21 cellular contexts compared by ENCODE assay signal in the genomic region with DNA sequence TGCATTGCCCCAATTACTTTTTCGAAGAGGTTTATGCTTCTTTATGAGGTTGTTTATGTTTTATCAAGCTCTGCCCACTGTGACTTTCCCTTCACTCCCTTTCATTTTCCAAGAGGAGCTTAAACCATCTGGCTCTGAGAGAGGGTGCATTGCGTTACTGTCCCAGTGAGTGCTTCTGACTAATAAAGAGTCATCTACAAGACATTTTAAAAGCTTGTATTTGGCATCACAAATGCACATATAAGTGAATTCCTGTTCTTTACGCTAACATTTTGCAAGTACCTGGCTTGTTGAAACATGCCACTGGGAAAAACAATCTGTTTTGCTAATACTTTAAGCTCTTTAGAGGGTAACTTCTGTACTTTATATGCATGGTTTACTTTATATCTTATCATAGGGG.
DNase-seq lines count a peak whose midpoint lies in the region; ATAC-seq and TF ChIP-seq lines count a peak whose summit lies in the region.
"Had no signal": no experiment of that assay in that cellular context is flagged by ENCODE, and none has a peak within 500 bp of the region (broad histone marks: within the 10 kb centered on the region; RNA-seq: fewer than 3 reads in every experiment).

No MANE protein-coding gene starts in this region.

- H3K27ac ChIP-seq in GM23338 (ENCODE audit: low read depth) (no peak overlapping the region), OCI-LY7 (ENCODE audit: low read depth, low read length, poor library complexity, severe bottlenecking) (no peak overlapping the region), epithelial cell of prostate (peak overlapping the region; percentile 48), right cardiac atrium (ENCODE audit: low read length) (no peak overlapping the region)

- H3K4me1 ChIP-seq in GM23338 (ENCODE audit: insufficient read depth) (peaks cover 6% of the 10 kb centered on the region; the same call in 1 of the 2 replicates), OCI-LY7 (ENCODE audit: insufficient read depth, low read length, poor library complexity, severe bottlenecking) (no peaks in the 10 kb centered on the region), right cardiac atrium (ENCODE audit: control insufficient read depth, insufficient read depth, low read length) (no peaks in the 10 kb centered on the region)

- POLR2A ChIA-PET in OCI-LY7 (lab: Charles Lee), result no interaction called here

- H3F3A ChIP-seq in GM23338 (replicated peaks; ENCODE audit: low read depth), result no peaks in the 10 kb centered on the region

- no peaks in the 10 kb centered on the region for H3K36me3 Mint-ChIP-seq in GM23338 (ENCODE audit: low read depth)
- H3K36me3 Mint-ChIP-seq: activated naive CD8-positive, alpha-beta T cell; CD8-positive, alpha-beta T cell; type B pancreatic cell had no signal

- TF ChIP-seq CTCF in GM23338 (conservative IDR thresholded peaks at IDR 0.05; ENCODE audit: low read depth in 2 of 2) (no peak), OCI-LY7 (conservative IDR thresholded peaks at IDR 0.05; ENCODE audit: low read length) (no peak)

- H3K9me2 ChIP-seq in GM23338 (ENCODE audit: insufficient read depth) (no peaks in the 10 kb centered on the region), OCI-LY7 (ENCODE audit: insufficient read depth, low read length) (no peaks in the 10 kb centered on the region)

- H3K4me2 ChIP-seq in GM23338, result no peak overlapping the region
- peak overlapping the region; percentile 4; the same call in 1 of the 2 replicates for H3K4me2 ChIP-seq in OCI-LY7 (ENCODE audit: low read length)

- ATAC-seq in GM23338, result no peak
- ATAC-seq in GM18868 (IDR thresholded peaks at IDR 0.05; ENCODE audit: unreplicated experiment), result no peak
- no peak for ATAC-seq in right cardiac atrium
- ATAC-seq: CD8-positive, alpha-beta T cell; esophagus mucosa; left ventricle myocardium superior; sciatic nerve; stimulated activated naive CD8-positive, alpha-beta T cell treated with anti-CD3 and anti-CD28 coated beads, Interleukin-15, Interleukin-2, amounts not matched to agents 100 U/mL and 50 U/mL, for 24 hours had no signal

- BruUV-seq in OCI-LY7 (replicated peaks; lab: Mats Ljungman, UMichigan), result no TSS peak

- no peak overlapping the region for H3K4me3 Mint-ChIP-seq in GM23338
- H3K4me3 Mint-ChIP-seq: activated naive CD8-positive, alpha-beta T cell; CD8-positive, alpha-beta T cell; type B pancreatic cell had no signal

- H4K20me1 ChIP-seq in GM23338 (replicated peaks; ENCODE audit: insufficient read depth), result no peaks in the 10 kb centered on the region
- no peaks in the 10 kb centered on the region for H4K20me1 ChIP-seq in OCI-LY7 (ENCODE audit: insufficient read depth, low read length)

- 39% methylated on average over 3 of the region's 3 CpGs for WGBS in right cardiac atrium

- H3K27me3 ChIP-seq in GM23338 (ENCODE audit: insufficient read depth) (no peaks in the 10 kb centered on the region), right cardiac atrium (ENCODE audit: control insufficient read depth, insufficient read depth) (no peaks in the 10 kb centered on the region)

- H3K27me3 Mint-ChIP-seq in GM23338 (ENCODE audit: insufficient read depth, low read depth, poor library complexity), result no peaks in the 10 kb centered on the region
- H3K27me3 Mint-ChIP-seq: activated naive CD8-positive, alpha-beta T cell; type B pancreatic cell had no signal

- intact Hi-C loops in OCI-LY7 (cut with micrococcal nuclease; ENCODE audit: unreplicated experiment) (no loop called here), right cardiac atrium (cut with DNase I) (no loop called here)

- H3K4me1 Mint-ChIP-seq in GM23338, result peaks cover 11% of the 10 kb centered on the region; the same call in 2 of the 3 replicates

- H3K4me3 ChIP-seq in GM23338 (no peak overlapping the region), OCI-LY7 (ENCODE audit: low read depth, low read length, poor library complexity, severe bottlenecking) (no peak overlapping the region), right cardiac atrium (ENCODE audit: low read length) (no peak overlapping the region)

- peak overlapping the region; percentile 61; the same call in 1 of the 2 replicates for H2AFZ ChIP-seq in GM23338
- H2AFZ ChIP-seq in OCI-LY7 (ENCODE audit: low read length), result no peak overlapping the region

- H3K79me2 ChIP-seq in GM23338 (replicated peaks; ENCODE audit: insufficient read depth) (no peaks in the 10 kb centered on the region), OCI-LY7 (ENCODE audit: insufficient read depth, low read depth, low read length) (no peaks in the 10 kb centered on the region)

- DNase-seq in ACHN (peak; percentile 59), GM23338 (ENCODE audit: low spot score) (no peak), OCI-LY7 (ENCODE audit: low spot score) (no peak), epithelial cell of prostate (ENCODE audit: low read depth, low spot score) (peak; percentile 43), NCI-H69 (lab: John Stamatoyannopoulos, UW) (no peak), right cardiac atrium (no peak)
- DNase-seq in activated CD4-positive, CD25-positive, alpha-beta regulatory T cell (lab: John Stamatoyannopoulos, UW), result no peak
- DNase-seq: activated CD4-positive, alpha-beta T cell treated with anti-CD3 and anti-CD28 coated beads, Interleukin-2, amount 50 U/mL, for 4 hours; activated T-cell treated with anti-CD3 and anti-CD28 coated beads, Interleukin-2, amount 50 U/mL, for 1 hour; CD8-positive, alpha-beta T cell; H7; IMR-90; left ventricle myocardium superior; NCI-H2081 treated with DMSO at 0.1 percent for 48 hours; nucleus accumbens; stimulated activated naive CD8-positive, alpha-beta T cell treated with anti-CD3 and anti-CD28 coated beads, Interleukin-15, Interleukin-2, amounts not matched to agents 100 U/mL and 50 U/mL, for 24 hours had no signal

- in situ Hi-C loops in ACHN (cut with HindIII; ENCODE audit: low pct_ligation_motif_present, low pct_unique_long_range_greater_than_20kb, low sequenced_read_pairs), result no loop called here

- 0 out of 2 replicates have a peak overlapping the region, but pooled peaks have one; percentile 54 for H3K27ac Mint-ChIP-seq in GM23338
- H3K27ac Mint-ChIP-seq: activated naive CD8-positive, alpha-beta T cell; CD8-positive, alpha-beta T cell; type B pancreatic cell had no signal

- no peaks in the 10 kb centered on the region for H3K9me3 ChIP-seq in OCI-LY7 (ENCODE audit: low read length)
- no peaks in the 10 kb centered on the region for H3K9me3 ChIP-seq in right cardiac atrium (ENCODE audit: control insufficient read depth, low read length)

- no peaks in the 10 kb centered on the region for H3K9me3 Mint-ChIP-seq in GM23338
- H3K9me3 Mint-ChIP-seq: CD8-positive, alpha-beta T cell; type B pancreatic cell had no signal

- CTCF ChIA-PET in OCI-LY7 (lab: Charles Lee; ENCODE audit: unreplicated experiment), result no interaction called here

- H3K36me3 ChIP-seq in GM23338 (ENCODE audit: insufficient read depth), result no peaks in the 10 kb centered on the region
- H3K36me3 ChIP-seq in OCI-LY7 (ENCODE audit: insufficient read depth, low read length), result no peaks in the 10 kb centered on the region

TF ChIP-seq in GM23338, 12 proteins besides CTCF, POLR2A, EP300 and RAD21 (continues in another document):
- no peak for TF ChIP-seq NANOG (IDR thresholded peaks at IDR 0.05; ENCODE audit: borderline replicate concordance)
- TF ChIP-seq, protein P1, sequence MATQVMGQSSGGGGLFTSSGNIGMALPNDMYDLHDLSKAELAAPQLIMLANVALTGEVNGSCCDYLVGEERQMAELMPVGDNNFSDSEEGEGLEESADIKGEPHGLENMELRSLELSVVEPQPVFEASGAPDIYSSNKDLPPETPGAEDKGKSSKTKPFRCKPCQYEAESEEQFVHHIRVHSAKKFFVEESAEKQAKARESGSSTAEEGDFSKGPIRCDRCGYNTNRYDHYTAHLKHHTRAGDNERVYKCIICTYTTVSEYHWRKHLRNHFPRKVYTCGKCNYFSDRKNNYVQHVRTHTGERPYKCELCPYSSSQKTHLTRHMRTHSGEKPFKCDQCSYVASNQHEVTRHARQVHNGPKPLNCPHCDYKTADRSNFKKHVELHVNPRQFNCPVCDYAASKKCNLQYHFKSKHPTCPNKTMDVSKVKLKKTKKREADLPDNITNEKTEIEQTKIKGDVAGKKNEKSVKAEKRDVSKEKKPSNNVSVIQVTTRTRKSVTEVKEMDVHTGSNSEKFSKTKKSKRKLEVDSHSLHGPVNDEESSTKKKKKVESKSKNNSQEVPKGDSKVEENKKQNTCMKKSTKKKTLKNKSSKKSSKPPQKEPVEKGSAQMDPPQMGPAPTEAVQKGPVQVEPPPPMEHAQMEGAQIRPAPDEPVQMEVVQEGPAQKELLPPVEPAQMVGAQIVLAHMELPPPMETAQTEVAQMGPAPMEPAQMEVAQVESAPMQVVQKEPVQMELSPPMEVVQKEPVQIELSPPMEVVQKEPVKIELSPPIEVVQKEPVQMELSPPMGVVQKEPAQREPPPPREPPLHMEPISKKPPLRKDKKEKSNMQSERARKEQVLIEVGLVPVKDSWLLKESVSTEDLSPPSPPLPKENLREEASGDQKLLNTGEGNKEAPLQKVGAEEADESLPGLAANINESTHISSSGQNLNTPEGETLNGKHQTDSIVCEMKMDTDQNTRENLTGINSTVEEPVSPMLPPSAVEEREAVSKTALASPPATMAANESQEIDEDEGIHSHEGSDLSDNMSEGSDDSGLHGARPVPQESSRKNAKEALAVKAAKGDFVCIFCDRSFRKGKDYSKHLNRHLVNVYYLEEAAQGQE (IDR thresholded peaks at IDR 0.05; ENCODE audit: unreplicated experiment), result no peak
- TF ChIP-seq STAT1 (IDR thresholded peaks at IDR 0.05; ENCODE audit: unreplicated experiment), result no peak

Comparison
In these comparisons a context has a peak if more than half of its experiments do, and no peak if none do; other contexts are left out.
1. DNase-seq: peak in ACHN (single experiment) and epithelial cell of prostate (single experiment); none in GM23338 (single experiment), OCI-LY7 (single experiment), NCI-H69 (single experiment), right cardiac atrium (0 of 3) and activated CD4-positive, CD25-positive, alpha-beta regulatory T cell (0 of 4).